Comparison of ENCODE assay signal across 8 cellular contexts in the genomic region with DNA sequence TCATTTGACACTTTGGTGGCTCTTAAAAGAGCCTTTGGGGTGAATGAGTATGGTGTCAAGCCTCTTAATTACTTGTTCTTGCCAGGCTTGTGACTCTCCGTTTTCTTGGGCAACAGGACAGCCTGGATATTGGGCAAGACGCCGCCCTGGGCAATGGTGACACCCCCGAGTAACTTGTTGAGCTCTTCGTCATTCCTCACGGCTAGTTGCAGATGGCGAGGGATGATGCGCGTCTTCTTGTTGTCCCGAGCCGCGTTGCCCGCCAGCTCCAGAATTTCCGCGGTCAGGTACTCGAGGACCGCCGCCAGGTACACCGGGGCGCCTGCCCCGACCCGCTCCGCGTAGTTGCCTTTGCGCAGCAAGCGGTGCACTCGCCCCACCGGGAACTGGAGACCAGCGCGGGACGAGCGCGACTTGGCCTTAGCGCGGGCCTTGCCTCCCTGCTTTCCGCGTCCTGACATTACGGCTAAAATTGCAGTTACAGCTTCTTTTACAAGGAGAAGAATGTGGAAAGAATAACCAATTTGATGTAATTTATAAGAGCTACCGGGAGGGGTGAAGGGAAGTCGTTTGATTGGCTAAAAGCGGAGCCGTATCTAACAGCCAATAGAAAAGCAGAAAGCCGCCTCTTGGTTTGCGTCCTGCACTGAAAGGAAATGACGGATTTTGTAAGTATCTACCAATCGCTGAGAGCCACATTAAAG. TPM values are rescaled to one million over a fixed set of nuclear protein-coding genes. Genes with fewer than 3 reads are reported as not detected.
DNase-seq lines count a peak whose midpoint lies in the region; ATAC-seq and TF ChIP-seq lines count a peak whose summit lies in the region.

No MANE protein-coding gene starts in this region.

- H3K9me2 ChIP-seq in SU-DHL-6 (replicated peaks; ENCODE audit: insufficient read depth, low read length), result no peaks in the 10 kb centered on the region

- H3K27me3 ChIP-seq in SU-DHL-6 (ENCODE audit: low read length) (no peaks in the 10 kb centered on the region), heart right ventricle (no peaks in the 10 kb centered on the region), upper lobe of right lung (no peaks in the 10 kb centered on the region)

- DNase-seq in NCI-H1417 (lab: John Stamatoyannopoulos, UW), result peak; percentile 88 to 100 (median 98)
- peak; percentile 66 to 92 for DNase-seq in heart right ventricle
- peak; percentile 100 for DNase-seq in pons (ENCODE audit: low spot score)
- peak; percentile 87 for DNase-seq in upper lobe of right lung

- H3K9ac ChIP-seq in SU-DHL-6 (ENCODE audit: low read length), result peak overlapping the region; percentile 67

- intact Hi-C loops in heart right ventricle (cut with DNase I) (loop anchor here in 2 of 10 donors (2.0 kb wide), 2 partner anchors 39 to 51 kb away; a partner anchor contains a TSS), upper lobe of right lung (cut with DNase I) (no loop called here)

- H3K27ac ChIP-seq in SU-DHL-6 (ENCODE audit: low read depth, low read length) (peak overlapping the region; percentile 96), adipose tissue (ENCODE audit: low read depth, low read length) (peak overlapping the region; percentile 91), heart right ventricle (peak overlapping the region; percentile 89 to 100 (median 98)), upper lobe of right lung (peak overlapping the region; percentile 100)

- H3K9me3 ChIP-seq in SU-DHL-6 (ENCODE audit: insufficient read depth, low read length), result no peaks in the 10 kb centered on the region
- H3K9me3 ChIP-seq in heart right ventricle, result no peaks in the 10 kb centered on the region
- no peaks in the 10 kb centered on the region for H3K9me3 ChIP-seq in upper lobe of right lung

- no peak overlapping the region for H2AFZ ChIP-seq in SU-DHL-6 (ENCODE audit: low read depth, low read length, severe bottlenecking)

- H3K4me3 ChIP-seq in SU-DHL-6 (ENCODE audit: insufficient read depth, low read length, poor library complexity, severe bottlenecking) (peak overlapping the region; percentile 48), heart right ventricle (peak overlapping the region; percentile 55 to 95 (median 69)), upper lobe of right lung (peak overlapping the region; percentile 64)

- H3K4me2 ChIP-seq in SU-DHL-6 (ENCODE audit: low read depth, low read length, poor library complexity, severe bottlenecking), result peak overlapping the region; percentile 67

- peaks cover 0 to 35% (median 25%) of the 10 kb centered on the region in 9 donors for H3K4me1 ChIP-seq in heart right ventricle
- peaks cover 18% of the 10 kb centered on the region for H3K4me1 ChIP-seq in upper lobe of right lung

- no peaks in the 10 kb centered on the region for H4K20me1 ChIP-seq in SU-DHL-6 (ENCODE audit: low read depth, low read length)

- no peaks in the 10 kb centered on the region for H3K79me2 ChIP-seq in SU-DHL-6 (ENCODE audit: insufficient read depth, low read length)

- peaks cover 52% of the 10 kb centered on the region for H3F3A ChIP-seq in SU-DHL-6 (ENCODE audit: insufficient read depth)

- ATAC-seq in HG02759 (IDR thresholded peaks at IDR 0.05; ENCODE audit: unreplicated experiment) (peak; percentile 45), heart right ventricle (peak; percentile 69 to 80 (median 78)), upper lobe of right lung (peak; percentile 75)

- 0% methylated on average over 46 of the region's 46 CpGs for WGBS in adipose tissue, 3 donors
- 0% methylated on average over 46 of the region's 46 CpGs for WGBS in heart right ventricle, 2 donors

- H3K36me3 ChIP-seq in SU-DHL-6 (ENCODE audit: low read length) (no peaks in the 10 kb centered on the region), heart right ventricle (no peaks in the 10 kb centered on the region), upper lobe of right lung (no peaks in the 10 kb centered on the region)

- TF ChIP-seq CTCF in GM12872 (IDR thresholded peaks at IDR 0.05; ENCODE audit: insufficient read depth, low read depth, low read length) (0 out of 3 replicates have a peak, but pooled peaks have one; percentile 6), SU-DHL-6 (IDR thresholded peaks at IDR 0.05; ENCODE audit: insufficient read depth, low read length, poor library complexity, severe bottlenecking) (no peak), heart right ventricle (IDR thresholded peaks at IDR 0.05) (peak in 2 of 9 donors; percentile 4 to 14), upper lobe of right lung (IDR thresholded peaks at IDR 0.05) (peak; percentile 18)

RNA-seq across cellular contexts. Expression of a gene that starts 11.8 kb away (rescaled TPM):
- polyA plus RNA-seq in adipose tissue (10 to 100 TPM; 19.7 to 23.5 (median 21.7) TPM), heart right ventricle (10 to 100 TPM; 22.7 to 33.6 TPM)
- total RNA-seq in heart right ventricle (10 to 100 TPM; 12.9 to 20.0 (median 15.8) TPM), upper lobe of right lung (16.5 TPM)

RNA-seq across cellular contexts. Expression of a gene that starts 30.0 kb away (rescaled TPM):
- polyA plus RNA-seq in adipose tissue (under 1 TPM; 0.33 to 0.94 (median 0.45) TPM), heart right ventricle (under 1 TPM; 0.44 to 0.48 TPM)
- total RNA-seq in heart right ventricle (under 1 TPM; 0.14 to 0.68 (median 0.31) TPM), upper lobe of right lung (1.7 TPM)

RNA-seq across cellular contexts. Expression of a gene that starts 40.0 kb away (rescaled TPM):
- 10 to 100 TPM; 13.0 to 34.8 (median 23.6) TPM for polyA plus RNA-seq in adipose tissue
- 10 to 100 TPM; 19.8 to 31.9 (median 26.2) TPM for total RNA-seq in heart right ventricle
- 10 to 100 TPM; 12.6 to 20.3 TPM for polyA plus RNA-seq in heart right ventricle
- 44.5 TPM for total RNA-seq in upper lobe of right lung

RNA-seq across cellular contexts. Expression of a gene that starts 49.1 kb away (rescaled TPM):
- polyA plus RNA-seq in adipose tissue, result 1 to 10 TPM; 1.4 to 7.3 (median 2.1) TPM
- total RNA-seq in heart right ventricle, result 1 to 10 TPM in 9 of 10 donors, under 1 TPM in 1; 0.95 to 5.3 (median 2.5) TPM
- polyA plus RNA-seq in heart right ventricle, result 1 to 10 TPM; 1.9 to 5.3 TPM
- total RNA-seq in upper lobe of right lung, result 17.1 TPM

Comparison
In these comparisons a context has a peak if more than half of its experiments do, and no peak if none do; other contexts are left out.
1. Peak in every context shown above with its lines: DNase-seq, ATAC-seq, H3K4me3 ChIP-seq and H3K27ac ChIP-seq.